Comparison of ENCODE assay signal across 17 cellular contexts in genomic region chr1:60960846-60961542, GRCh38.
DNase-seq lines count a peak whose midpoint lies in the region; ATAC-seq, FAIRE-seq and TF ChIP-seq lines count a peak whose summit lies in the region.
"Had no signal": no experiment of that assay in that cellular context is flagged by ENCODE, and none has a peak within 500 bp of the region (broad histone marks: within the 10 kb centered on the region; RNA-seq: fewer than 3 reads in every experiment).

No MANE protein-coding gene starts in this region.

- H3K9me3 ChIP-seq in Loucy (ENCODE audit: insufficient read depth, low read depth, low read length) (peaks cover 16% of the 10 kb centered on the region; the same call in 1 of the 2 replicates), body of pancreas (peaks cover 0 to 9% (median 0%) of the 10 kb centered on the region in 3 donors), mesodermal cell (ENCODE audit: control insufficient read depth, low read length) (peaks cover 21% of the 10 kb centered on the region), SJCRH30 (replicated peaks) (0 out of 2 replicates have a peak, but pooled peaks cover 5% of the 10 kb centered on the region)
- H3K9me3 ChIP-seq: BE2C had no signal

- 29 to 33% methylated on average over 2 of the region's 2 CpGs for WGBS in body of pancreas, 2 donors
- WGBS in mesodermal cell (ENCODE audit: insufficient coverage in 2 of 2), 2 experiments = 30 to 100% methylated on average over 1 of the region's 2 CpGs

- DNase-seq in Daoy (ENCODE audit: low read depth) (peak; percentile 85), body of pancreas (no peak), urothelium cell line (ENCODE audit: low spot score) (no peak), NCI-H526 (lab: John Stamatoyannopoulos, UW) (no peak), SJCRH30 (no peak)
- DNase-seq: BE2C; GOT3; immature natural killer cell; NCI-H1092; NCI-H510A treated with DMSO at 0.1 percent for 48 hours; psoas muscle; stimulated activated CD4-positive, alpha-beta T cell treated with anti-CD3 and anti-CD28 coated beads, Interleukin-2, amount 100 ng/mL, for 48 hours had no signal

- TF ChIP-seq POLR2A in body of pancreas (IDR thresholded peaks at IDR 0.05) = no peak

- no peaks in the 10 kb centered on the region for H3K79me2 ChIP-seq in Loucy (ENCODE audit: insufficient read depth, low read length)

- no peak for FAIRE-seq in urothelium cell line (lab: Jason Lieb, UNC)

- no peaks in the 10 kb centered on the region for H4K20me1 ChIP-seq in Loucy (ENCODE audit: insufficient read depth, low read length, poor library complexity, severe bottlenecking)

- no peaks in the 10 kb centered on the region for H3K9me2 ChIP-seq in Loucy (replicated peaks; ENCODE audit: low read depth, low read length)

- no peak for TF ChIP-seq CTCF in Loucy (conservative IDR thresholded peaks at IDR 0.05; ENCODE audit: low read length)
- TF ChIP-seq CTCF in body of pancreas (IDR thresholded peaks at IDR 0.05) = no peak

- H3F3A ChIP-seq in Loucy (ENCODE audit: low read depth) = no peaks in the 10 kb centered on the region

- ATAC-seq in body of pancreas = peak; percentile 48
- no peak for ATAC-seq in GM21515 (IDR thresholded peaks at IDR 0.05; ENCODE audit: unreplicated experiment)
- ATAC-seq: psoas muscle; stimulated activated memory B cell treated with anti-CD40 and anti-IgM and Interleukin-4, amounts not matched to agents 10 μg/mL and 1 μg/mL and 100 μg/mL, for 72 hours; WTC11 had no signal

- H3K36me3 ChIP-seq in Loucy (ENCODE audit: insufficient read depth, low read length) (no peaks in the 10 kb centered on the region), body of pancreas (replicated peaks in 1 of 2; ENCODE audit: insufficient read depth in 1 of 2, low read depth in 2 of 2) (no peaks in the 10 kb centered on the region), mesodermal cell (ENCODE audit: control insufficient read depth, insufficient read depth, low read length) (no peaks in the 10 kb centered on the region), SJCRH30 (no peaks in the 10 kb centered on the region)
- H3K36me3 ChIP-seq: BE2C had no signal

- peak overlapping the region; percentile 55 for H3K4me2 ChIP-seq in Loucy (ENCODE audit: low read depth, low read length, poor library complexity, severe bottlenecking)

- H3K27ac ChIP-seq in body of pancreas = peak overlapping the region in 2 of 4 donors; percentile 6 to 37
- H3K27ac ChIP-seq in mesodermal cell (ENCODE audit: low read depth, low read length, severe bottlenecking) = peak overlapping the region; percentile 82
- H3K27ac ChIP-seq in SJCRH30 = no peak overlapping the region
- H3K27ac ChIP-seq: psoas muscle had no signal

- H3K4me1 ChIP-seq in Loucy (ENCODE audit: insufficient read depth, low read length, poor library complexity, severe bottlenecking) = peaks cover 74% of the 10 kb centered on the region
- H3K4me1 ChIP-seq in body of pancreas = peaks cover 5% of the 10 kb centered on the region
- peaks cover 39% of the 10 kb centered on the region for H3K4me1 ChIP-seq in mesodermal cell (ENCODE audit: control insufficient read depth, insufficient read depth, low read length, poor library complexity, severe bottlenecking)
- no peaks in the 10 kb centered on the region for H3K4me1 ChIP-seq in SJCRH30
- H3K4me1 ChIP-seq: psoas muscle had no signal

- intact Hi-C loops in body of pancreas (cut with DNase I) = no loop called here

- H3K4me3 ChIP-seq in Loucy (ENCODE audit: low read length, poor library complexity, severe bottlenecking) = peak overlapping the region; percentile 10
- H3K4me3 ChIP-seq in body of pancreas = no peak overlapping the region
- H3K4me3 ChIP-seq in mesodermal cell (ENCODE audit: extremely low read depth, insufficient read depth, low read length, poor library complexity, severe bottlenecking) = no peak overlapping the region
- no peak overlapping the region for H3K4me3 ChIP-seq in SJCRH30
- H3K4me3 ChIP-seq: psoas muscle had no signal

- H3K27me3 ChIP-seq in Loucy (ENCODE audit: insufficient read depth, low read length, poor library complexity, severe bottlenecking) (no peaks in the 10 kb centered on the region), body of pancreas (no peaks in the 10 kb centered on the region), SJCRH30 (no peaks in the 10 kb centered on the region)
- H3K27me3 ChIP-seq: BE2C had no signal

- no peak overlapping the region for H2AFZ ChIP-seq in Loucy (ENCODE audit: low read length)

- H3K9ac ChIP-seq in Loucy (ENCODE audit: low read depth, low read length, poor library complexity, severe bottlenecking) = peak overlapping the region; percentile 52
